ENCODE assay signal across 1 cellular context in the genomic region with DNA sequence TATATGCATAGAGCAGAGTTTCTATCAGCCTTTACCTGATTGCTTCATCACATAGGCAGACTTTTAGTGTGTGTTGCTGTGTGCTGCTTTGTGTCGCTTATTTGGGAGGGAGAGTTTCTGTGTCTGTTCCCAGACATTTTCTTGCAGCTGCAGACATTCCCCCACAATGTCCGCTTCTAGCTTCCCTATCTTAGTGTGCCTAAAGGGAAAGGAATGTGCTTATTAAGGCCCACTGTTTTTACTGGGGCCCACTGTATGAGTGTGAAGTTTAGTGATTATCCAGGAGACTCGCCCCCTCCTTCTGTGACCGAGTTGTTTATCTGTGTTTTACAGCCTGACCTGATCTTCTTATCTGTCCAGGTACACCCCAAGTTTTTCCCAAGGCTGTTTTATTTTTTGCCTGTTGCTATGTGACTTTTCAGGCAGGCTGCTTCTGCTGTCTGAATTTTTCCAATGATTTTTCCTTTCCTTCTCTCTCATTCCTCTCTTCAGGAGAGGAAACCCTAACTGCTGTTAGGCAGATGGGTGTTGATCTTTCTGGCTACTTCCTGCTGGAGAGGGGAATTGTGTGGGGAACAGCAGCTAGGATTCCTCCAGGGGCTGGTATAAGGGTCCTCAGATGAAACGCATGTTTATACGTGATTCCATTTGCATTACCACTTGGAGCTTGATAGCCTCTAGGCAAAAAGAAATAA.
A peak's percentile ranks its signal among the peaks of the same experiment; 100 is the strongest.
TF ChIP-seq lines count a peak whose summit lies in the region.

No MANE protein-coding gene starts in this region.

TF ChIP-seq in K562, 482 proteins besides CTCF, POLR2A, EP300 and RAD21 (continued from another document and continues in another):
- TF ChIP-seq, protein P1, sequence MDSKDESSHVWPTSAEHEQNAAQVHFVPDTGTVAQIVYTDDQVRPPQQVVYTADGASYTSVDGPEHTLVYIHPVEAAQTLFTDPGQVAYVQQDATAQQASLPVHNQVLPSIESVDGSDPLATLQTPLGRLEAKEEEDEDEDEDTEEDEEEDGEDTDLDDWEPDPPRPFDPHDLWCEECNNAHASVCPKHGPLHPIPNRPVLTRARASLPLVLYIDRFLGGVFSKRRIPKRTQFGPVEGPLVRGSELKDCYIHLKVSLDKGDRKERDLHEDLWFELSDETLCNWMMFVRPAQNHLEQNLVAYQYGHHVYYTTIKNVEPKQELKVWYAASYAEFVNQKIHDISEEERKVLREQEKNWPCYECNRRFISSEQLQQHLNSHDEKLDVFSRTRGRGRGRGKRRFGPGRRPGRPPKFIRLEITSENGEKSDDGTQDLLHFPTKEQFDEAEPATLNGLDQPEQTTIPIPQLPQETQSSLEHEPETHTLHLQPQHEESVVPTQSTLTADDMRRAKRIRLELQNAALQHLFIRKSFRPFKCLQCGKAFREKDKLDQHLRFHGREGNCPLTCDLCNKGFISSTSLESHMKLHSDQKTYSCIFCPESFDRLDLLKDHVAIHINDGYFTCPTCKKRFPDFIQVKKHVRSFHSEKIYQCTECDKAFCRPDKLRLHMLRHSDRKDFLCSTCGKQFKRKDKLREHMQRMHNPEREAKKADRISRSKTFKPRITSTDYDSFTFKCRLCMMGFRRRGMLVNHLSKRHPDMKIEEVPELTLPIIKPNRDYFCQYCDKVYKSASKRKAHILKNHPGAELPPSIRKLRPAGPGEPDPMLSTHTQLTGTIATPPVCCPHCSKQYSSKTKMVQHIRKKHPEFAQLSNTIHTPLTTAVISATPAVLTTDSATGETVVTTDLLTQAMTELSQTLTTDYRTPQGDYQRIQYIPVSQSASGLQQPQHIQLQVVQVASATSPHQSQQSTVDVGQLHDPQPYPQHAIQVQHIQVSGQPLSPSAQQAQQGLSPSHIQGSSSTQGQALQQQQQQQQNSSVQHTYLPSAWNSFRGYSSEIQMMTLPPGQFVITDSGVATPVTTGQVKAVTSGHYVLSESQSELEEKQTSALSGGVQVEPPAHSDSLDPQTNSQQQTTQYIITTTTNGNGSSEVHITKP (IDR thresholded peaks at IDR 0.05; ENCODE audit: partially characterized antibody), result peak; percentile 71
- TF ChIP-seq, protein P2, sequence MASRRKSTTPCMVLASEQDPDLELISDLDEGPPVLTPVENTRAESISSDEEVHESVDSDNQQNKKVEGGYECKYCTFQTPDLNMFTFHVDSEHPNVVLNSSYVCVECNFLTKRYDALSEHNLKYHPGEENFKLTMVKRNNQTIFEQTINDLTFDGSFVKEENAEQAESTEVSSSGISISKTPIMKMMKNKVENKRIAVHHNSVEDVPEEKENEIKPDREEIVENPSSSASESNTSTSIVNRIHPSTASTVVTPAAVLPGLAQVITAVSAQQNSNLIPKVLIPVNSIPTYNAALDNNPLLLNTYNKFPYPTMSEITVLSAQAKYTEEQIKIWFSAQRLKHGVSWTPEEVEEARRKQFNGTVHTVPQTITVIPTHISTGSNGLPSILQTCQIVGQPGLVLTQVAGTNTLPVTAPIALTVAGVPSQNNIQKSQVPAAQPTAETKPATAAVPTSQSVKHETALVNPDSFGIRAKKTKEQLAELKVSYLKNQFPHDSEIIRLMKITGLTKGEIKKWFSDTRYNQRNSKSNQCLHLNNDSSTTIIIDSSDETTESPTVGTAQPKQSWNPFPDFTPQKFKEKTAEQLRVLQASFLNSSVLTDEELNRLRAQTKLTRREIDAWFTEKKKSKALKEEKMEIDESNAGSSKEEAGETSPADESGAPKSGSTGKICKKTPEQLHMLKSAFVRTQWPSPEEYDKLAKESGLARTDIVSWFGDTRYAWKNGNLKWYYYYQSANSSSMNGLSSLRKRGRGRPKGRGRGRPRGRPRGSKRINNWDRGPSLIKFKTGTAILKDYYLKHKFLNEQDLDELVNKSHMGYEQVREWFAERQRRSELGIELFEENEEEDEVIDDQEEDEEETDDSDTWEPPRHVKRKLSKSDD (conservative IDR thresholded peaks at IDR 0.05; ENCODE audit: low read length), result no peak
- TF ChIP-seq ZNF444 (CRISPR knock-in tag; IDR thresholded peaks at IDR 0.05), result no peak
- TF ChIP-seq, protein P3, sequence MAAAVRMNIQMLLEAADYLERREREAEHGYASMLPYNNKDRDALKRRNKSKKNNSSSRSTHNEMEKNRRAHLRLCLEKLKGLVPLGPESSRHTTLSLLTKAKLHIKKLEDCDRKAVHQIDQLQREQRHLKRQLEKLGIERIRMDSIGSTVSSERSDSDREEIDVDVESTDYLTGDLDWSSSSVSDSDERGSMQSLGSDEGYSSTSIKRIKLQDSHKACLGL (CRISPR knock-in tag; IDR thresholded peaks at IDR 0.05; ENCODE audit: borderline replicate concordance, poor library complexity, severe bottlenecking), result no peak
- TF ChIP-seq, protein P4, sequence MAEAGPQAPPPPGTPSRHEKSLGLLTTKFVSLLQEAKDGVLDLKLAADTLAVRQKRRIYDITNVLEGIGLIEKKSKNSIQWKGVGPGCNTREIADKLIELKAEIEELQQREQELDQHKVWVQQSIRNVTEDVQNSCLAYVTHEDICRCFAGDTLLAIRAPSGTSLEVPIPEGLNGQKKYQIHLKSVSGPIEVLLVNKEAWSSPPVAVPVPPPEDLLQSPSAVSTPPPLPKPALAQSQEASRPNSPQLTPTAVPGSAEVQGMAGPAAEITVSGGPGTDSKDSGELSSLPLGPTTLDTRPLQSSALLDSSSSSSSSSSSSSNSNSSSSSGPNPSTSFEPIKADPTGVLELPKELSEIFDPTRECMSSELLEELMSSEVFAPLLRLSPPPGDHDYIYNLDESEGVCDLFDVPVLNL (CRISPR knock-in tag; IDR thresholded peaks at IDR 0.05; ENCODE audit: low read depth), result no peak
- no peak for TF ChIP-seq ZNF75A (CRISPR knock-in tag; IDR thresholded peaks at IDR 0.05)
- no peak for TF ChIP-seq HMGN3 (IDR thresholded peaks at IDR 0.05; ENCODE audit: borderline replicate concordance, extremely low read depth, insufficient read length, low read depth, low read length)
- TF ChIP-seq, protein P5, sequence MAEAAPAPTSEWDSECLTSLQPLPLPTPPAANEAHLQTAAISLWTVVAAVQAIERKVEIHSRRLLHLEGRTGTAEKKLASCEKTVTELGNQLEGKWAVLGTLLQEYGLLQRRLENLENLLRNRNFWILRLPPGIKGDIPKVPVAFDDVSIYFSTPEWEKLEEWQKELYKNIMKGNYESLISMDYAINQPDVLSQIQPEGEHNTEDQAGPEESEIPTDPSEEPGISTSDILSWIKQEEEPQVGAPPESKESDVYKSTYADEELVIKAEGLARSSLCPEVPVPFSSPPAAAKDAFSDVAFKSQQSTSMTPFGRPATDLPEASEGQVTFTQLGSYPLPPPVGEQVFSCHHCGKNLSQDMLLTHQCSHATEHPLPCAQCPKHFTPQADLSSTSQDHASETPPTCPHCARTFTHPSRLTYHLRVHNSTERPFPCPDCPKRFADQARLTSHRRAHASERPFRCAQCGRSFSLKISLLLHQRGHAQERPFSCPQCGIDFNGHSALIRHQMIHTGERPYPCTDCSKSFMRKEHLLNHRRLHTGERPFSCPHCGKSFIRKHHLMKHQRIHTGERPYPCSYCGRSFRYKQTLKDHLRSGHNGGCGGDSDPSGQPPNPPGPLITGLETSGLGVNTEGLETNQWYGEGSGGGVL (CRISPR knock-in tag; IDR thresholded peaks at IDR 0.05), result no peak
- TF ChIP-seq ZNF212 (CRISPR knock-in tag; IDR thresholded peaks at IDR 0.05), result no peak
- no peak for TF ChIP-seq KDM2B (CRISPR knock-in tag; IDR thresholded peaks at IDR 0.05)
- TF ChIP-seq HLTF (IDR thresholded peaks at IDR 0.05), result 0 out of 2 replicates have a peak, but pooled peaks have one; percentile 43
- no peak for TF ChIP-seq ZNF780A (CRISPR knock-in tag; IDR thresholded peaks at IDR 0.05)
- no peak for TF ChIP-seq ETS2 (tag; IDR thresholded peaks at IDR 0.05; ENCODE audit: borderline replicate concordance, poor library complexity, severe bottlenecking)
- no peak for TF ChIP-seq ZNF77 (CRISPR knock-in tag; IDR thresholded peaks at IDR 0.05)
- no peak for TF ChIP-seq PCBP2 (IDR thresholded peaks at IDR 0.05; ENCODE audit: low read depth, low read length, poor library complexity, severe bottlenecking)
- TF ChIP-seq, protein P6, sequence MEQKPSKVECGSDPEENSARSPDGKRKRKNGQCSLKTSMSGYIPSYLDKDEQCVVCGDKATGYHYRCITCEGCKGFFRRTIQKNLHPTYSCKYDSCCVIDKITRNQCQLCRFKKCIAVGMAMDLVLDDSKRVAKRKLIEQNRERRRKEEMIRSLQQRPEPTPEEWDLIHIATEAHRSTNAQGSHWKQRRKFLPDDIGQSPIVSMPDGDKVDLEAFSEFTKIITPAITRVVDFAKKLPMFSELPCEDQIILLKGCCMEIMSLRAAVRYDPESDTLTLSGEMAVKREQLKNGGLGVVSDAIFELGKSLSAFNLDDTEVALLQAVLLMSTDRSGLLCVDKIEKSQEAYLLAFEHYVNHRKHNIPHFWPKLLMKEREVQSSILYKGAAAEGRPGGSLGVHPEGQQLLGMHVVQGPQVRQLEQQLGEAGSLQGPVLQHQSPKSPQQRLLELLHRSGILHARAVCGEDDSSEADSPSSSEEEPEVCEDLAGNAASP (IDR thresholded peaks at IDR 0.05), result no peak
- TF ChIP-seq, protein P7, sequence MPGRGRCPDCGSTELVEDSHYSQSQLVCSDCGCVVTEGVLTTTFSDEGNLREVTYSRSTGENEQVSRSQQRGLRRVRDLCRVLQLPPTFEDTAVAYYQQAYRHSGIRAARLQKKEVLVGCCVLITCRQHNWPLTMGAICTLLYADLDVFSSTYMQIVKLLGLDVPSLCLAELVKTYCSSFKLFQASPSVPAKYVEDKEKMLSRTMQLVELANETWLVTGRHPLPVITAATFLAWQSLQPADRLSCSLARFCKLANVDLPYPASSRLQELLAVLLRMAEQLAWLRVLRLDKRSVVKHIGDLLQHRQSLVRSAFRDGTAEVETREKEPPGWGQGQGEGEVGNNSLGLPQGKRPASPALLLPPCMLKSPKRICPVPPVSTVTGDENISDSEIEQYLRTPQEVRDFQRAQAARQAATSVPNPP (IDR thresholded peaks at IDR 0.05; ENCODE audit: borderline replicate concordance, insufficient read depth, insufficient read length), result no peak
- TF ChIP-seq, protein P8, sequence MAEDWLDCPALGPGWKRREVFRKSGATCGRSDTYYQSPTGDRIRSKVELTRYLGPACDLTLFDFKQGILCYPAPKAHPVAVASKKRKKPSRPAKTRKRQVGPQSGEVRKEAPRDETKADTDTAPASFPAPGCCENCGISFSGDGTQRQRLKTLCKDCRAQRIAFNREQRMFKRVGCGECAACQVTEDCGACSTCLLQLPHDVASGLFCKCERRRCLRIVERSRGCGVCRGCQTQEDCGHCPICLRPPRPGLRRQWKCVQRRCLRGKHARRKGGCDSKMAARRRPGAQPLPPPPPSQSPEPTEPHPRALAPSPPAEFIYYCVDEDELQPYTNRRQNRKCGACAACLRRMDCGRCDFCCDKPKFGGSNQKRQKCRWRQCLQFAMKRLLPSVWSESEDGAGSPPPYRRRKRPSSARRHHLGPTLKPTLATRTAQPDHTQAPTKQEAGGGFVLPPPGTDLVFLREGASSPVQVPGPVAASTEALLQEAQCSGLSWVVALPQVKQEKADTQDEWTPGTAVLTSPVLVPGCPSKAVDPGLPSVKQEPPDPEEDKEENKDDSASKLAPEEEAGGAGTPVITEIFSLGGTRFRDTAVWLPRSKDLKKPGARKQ (CRISPR knock-in tag; IDR thresholded peaks at IDR 0.05), result no peak
- TF ChIP-seq BCOR (IDR thresholded peaks at IDR 0.05), result peak; percentile 26; the same call in 1 of the 2 replicates
- no peak for TF ChIP-seq PHF21A (IDR thresholded peaks at IDR 0.05; ENCODE audit: borderline replicate concordance, low read depth)
- TF ChIP-seq JUN (IDR thresholded peaks at IDR 0.05; ENCODE audit: borderline replicate concordance, low read depth, low read length), result no peak
- no peak for TF ChIP-seq JUN (CRISPR knock-in tag; IDR thresholded peaks at IDR 0.05; ENCODE audit: borderline replicate concordance)
- TF ChIP-seq, protein P9, sequence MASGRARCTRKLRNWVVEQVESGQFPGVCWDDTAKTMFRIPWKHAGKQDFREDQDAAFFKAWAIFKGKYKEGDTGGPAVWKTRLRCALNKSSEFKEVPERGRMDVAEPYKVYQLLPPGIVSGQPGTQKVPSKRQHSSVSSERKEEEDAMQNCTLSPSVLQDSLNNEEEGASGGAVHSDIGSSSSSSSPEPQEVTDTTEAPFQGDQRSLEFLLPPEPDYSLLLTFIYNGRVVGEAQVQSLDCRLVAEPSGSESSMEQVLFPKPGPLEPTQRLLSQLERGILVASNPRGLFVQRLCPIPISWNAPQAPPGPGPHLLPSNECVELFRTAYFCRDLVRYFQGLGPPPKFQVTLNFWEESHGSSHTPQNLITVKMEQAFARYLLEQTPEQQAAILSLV (tag; IDR thresholded peaks at IDR 0.05), result no peak
- TF ChIP-seq, protein P10, sequence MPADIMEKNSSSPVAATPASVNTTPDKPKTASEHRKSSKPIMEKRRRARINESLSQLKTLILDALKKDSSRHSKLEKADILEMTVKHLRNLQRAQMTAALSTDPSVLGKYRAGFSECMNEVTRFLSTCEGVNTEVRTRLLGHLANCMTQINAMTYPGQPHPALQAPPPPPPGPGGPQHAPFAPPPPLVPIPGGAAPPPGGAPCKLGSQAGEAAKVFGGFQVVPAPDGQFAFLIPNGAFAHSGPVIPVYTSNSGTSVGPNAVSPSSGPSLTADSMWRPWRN (IDR thresholded peaks at IDR 0.05; ENCODE audit: low read depth), result no peak
- TF ChIP-seq ZNF134 (CRISPR knock-in tag; conservative IDR thresholded peaks at IDR 0.05), result no peak
- no peak for TF ChIP-seq SRSF1 (IDR thresholded peaks at IDR 0.05; ENCODE audit: low read depth, low read length)
- no peak for TF ChIP-seq ZNF354B (CRISPR knock-in tag; IDR thresholded peaks at IDR 0.05)
- TF ChIP-seq RNF2 (IDR thresholded peaks at IDR 0.05), result 0 out of 2 replicates have a peak, but pooled peaks have one; percentile 29
- no peak for TF ChIP-seq POLR3A (IDR thresholded peaks at IDR 0.05; ENCODE audit: borderline replicate concordance, extremely low read depth, insufficient read depth, insufficient read length)
- TF ChIP-seq, protein P11, sequence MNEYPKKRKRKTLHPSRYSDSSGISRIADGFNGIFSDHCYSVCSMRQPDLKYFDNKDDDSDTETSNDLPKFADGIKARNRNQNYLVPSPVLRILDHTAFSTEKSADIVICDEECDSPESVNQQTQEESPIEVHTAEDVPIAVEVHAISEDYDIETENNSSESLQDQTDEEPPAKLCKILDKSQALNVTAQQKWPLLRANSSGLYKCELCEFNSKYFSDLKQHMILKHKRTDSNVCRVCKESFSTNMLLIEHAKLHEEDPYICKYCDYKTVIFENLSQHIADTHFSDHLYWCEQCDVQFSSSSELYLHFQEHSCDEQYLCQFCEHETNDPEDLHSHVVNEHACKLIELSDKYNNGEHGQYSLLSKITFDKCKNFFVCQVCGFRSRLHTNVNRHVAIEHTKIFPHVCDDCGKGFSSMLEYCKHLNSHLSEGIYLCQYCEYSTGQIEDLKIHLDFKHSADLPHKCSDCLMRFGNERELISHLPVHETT (CRISPR knock-in tag; conservative IDR thresholded peaks at IDR 0.05 in 1 of 2, IDR thresholded peaks at IDR 0.05 in 1 of 2), result no peak
- TF ChIP-seq FOXA1 (IDR thresholded peaks at IDR 0.05; ENCODE audit: borderline replicate concordance), result no peak
- TF ChIP-seq, protein P12, sequence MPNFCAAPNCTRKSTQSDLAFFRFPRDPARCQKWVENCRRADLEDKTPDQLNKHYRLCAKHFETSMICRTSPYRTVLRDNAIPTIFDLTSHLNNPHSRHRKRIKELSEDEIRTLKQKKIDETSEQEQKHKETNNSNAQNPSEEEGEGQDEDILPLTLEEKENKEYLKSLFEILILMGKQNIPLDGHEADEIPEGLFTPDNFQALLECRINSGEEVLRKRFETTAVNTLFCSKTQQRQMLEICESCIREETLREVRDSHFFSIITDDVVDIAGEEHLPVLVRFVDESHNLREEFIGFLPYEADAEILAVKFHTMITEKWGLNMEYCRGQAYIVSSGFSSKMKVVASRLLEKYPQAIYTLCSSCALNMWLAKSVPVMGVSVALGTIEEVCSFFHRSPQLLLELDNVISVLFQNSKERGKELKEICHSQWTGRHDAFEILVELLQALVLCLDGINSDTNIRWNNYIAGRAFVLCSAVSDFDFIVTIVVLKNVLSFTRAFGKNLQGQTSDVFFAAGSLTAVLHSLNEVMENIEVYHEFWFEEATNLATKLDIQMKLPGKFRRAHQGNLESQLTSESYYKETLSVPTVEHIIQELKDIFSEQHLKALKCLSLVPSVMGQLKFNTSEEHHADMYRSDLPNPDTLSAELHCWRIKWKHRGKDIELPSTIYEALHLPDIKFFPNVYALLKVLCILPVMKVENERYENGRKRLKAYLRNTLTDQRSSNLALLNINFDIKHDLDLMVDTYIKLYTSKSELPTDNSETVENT (CRISPR knock-in tag; IDR thresholded peaks at IDR 0.05), result no peak
- no peak for TF ChIP-seq KAT2B (IDR thresholded peaks at IDR 0.05; ENCODE audit: low read depth, low read length)
- TF ChIP-seq TRIM28 (IDR thresholded peaks at IDR 0.05), result no peak
